Comparison of ENCODE assay signal across 9 cellular contexts in the genomic region with DNA sequence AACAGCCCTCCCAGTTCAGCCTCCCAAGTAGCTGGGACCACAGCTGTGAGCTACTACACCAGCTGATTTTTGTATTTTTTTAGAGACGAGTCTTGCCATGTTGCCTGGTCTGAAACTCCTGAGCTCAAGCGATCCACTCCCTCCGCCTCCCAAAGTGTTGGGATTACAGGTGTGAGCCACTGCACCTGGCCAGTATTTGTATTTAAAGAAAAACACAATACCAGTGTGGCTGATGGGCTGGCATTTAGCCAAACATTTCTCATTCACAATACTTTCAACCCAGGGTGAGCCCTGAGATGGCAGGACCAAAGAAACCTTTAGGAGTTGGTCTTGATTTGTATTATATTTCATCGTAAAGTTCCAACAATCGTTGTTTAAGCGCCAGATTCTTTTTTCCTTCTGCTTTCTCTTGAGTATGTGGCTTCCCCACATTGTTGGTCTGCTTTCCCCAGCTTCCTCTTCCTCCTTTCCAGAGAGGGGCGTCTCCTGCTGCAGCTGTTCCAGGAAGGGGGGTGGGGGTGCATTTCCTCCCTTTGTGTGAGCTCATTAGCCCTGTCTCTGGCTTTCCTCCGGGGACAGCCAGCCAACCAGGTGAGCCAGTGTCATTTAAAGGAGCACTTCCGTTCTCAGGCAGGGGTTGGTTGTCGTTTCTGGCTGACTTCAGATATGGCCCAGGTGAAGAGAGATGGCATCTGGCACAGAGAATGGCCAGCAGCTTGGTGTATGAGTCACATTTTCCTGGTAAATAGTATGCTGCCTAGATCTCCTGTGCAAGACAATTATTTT.
DNase-seq lines count a peak whose midpoint lies in the region; ATAC-seq and FAIRE-seq lines count a peak whose summit lies in the region.
"Had no signal": no experiment of that assay in that cellular context is flagged by ENCODE, and none has a peak within 500 bp of the region (broad histone marks: within the 10 kb centered on the region; RNA-seq: fewer than 3 reads in every experiment).

No MANE protein-coding gene starts in this region.

- peak overlapping the region; percentile 25 for H3K27ac ChIP-seq in iPS-20b (ENCODE audit: low read length)

- FAIRE-seq in GM18507 (lab: Jason Lieb, UNC) = peak; percentile 62
- FAIRE-seq: astrocyte had no signal

- peaks cover 5% of the 10 kb centered on the region; the same call in 1 of the 2 replicates for H3K4me1 ChIP-seq in iPS-20b (ENCODE audit: insufficient read depth, low read length)

- H3K27me3 Mint-ChIP-seq in activated T-cell treated with anti-CD3 and anti-CD28 coated beads, Interleukin-2, amount 50 U/mL, for 72 hours (ENCODE audit: low read depth) = no peaks in the 10 kb centered on the region

- peaks cover 3 to 5% of the 10 kb centered on the region in 2 donors for H3K9me3 Mint-ChIP-seq in activated T-cell treated with anti-CD3 and anti-CD28 coated beads, Interleukin-2, amount 50 U/mL, for 72 hours

- peaks cover 19% of the 10 kb centered on the region for H3K9me3 ChIP-seq in iPS-20b (ENCODE audit: insufficient read depth, low read depth, low read length)

- no peak overlapping the region for H3K4me3 ChIP-seq in iPS-20b (ENCODE audit: low read length)

- ATAC-seq in activated T-cell treated with anti-CD3 and anti-CD28 coated beads, Interleukin-2, amount 50 U/mL, for 72 hours (replicated peaks in 1 of 2) = peak; percentile 13 to 18
- no peak for ATAC-seq in HG03460 (IDR thresholded peaks at IDR 0.05; ENCODE audit: unreplicated experiment)
- ATAC-seq in HG02840 (IDR thresholded peaks at IDR 0.05; ENCODE audit: low FRiP score, unreplicated experiment) = no peak
- no peak for ATAC-seq in GM21786 (IDR thresholded peaks at IDR 0.05; ENCODE audit: unreplicated experiment)

- H3K27me3 ChIP-seq in iPS-20b (ENCODE audit: insufficient read depth, low read length) = no peaks in the 10 kb centered on the region

- peaks cover 4 to 6% of the 10 kb centered on the region in 2 donors for H3K36me3 Mint-ChIP-seq in activated T-cell treated with anti-CD3 and anti-CD28 coated beads, Interleukin-2, amount 50 U/mL, for 72 hours (ENCODE audit: insufficient read depth in 2 of 2)

- peak overlapping the region; percentile 30 to 64 for H3K4me3 Mint-ChIP-seq in activated T-cell treated with anti-CD3 and anti-CD28 coated beads, Interleukin-2, amount 50 U/mL, for 72 hours

- H3K36me3 ChIP-seq in iPS-20b (ENCODE audit: insufficient read depth, low read depth, low read length) = 0 out of 2 replicates have a peak, but pooled peaks cover 3% of the 10 kb centered on the region

- peak overlapping the region; percentile 49; the same call in 1 of the 2 replicates for H3K9ac ChIP-seq in iPS-20b (ENCODE audit: low read depth, low read length)

- DNase-seq in GM18507 (ENCODE audit: extremely low spot score, insufficient read length, low read depth) (no peak), NCI-H510A treated with DMSO at 0.1 percent for 48 hours (lab: John Stamatoyannopoulos, UW) (peak; percentile 100)
- DNase-seq in activated T-cell treated with anti-CD3 and anti-CD28 coated beads, Interleukin-2, amount 50 U/mL, for 72 hours = peak; percentile 2 to 8
- DNase-seq in stimulated activated CD8-positive, alpha-beta memory T cell treated with anti-CD3 and anti-CD28 coated beads, Interleukin-4, amount 100 ng/mL, for 48 hours = peak; percentile 24

- H3K27ac Mint-ChIP-seq in activated T-cell treated with anti-CD3 and anti-CD28 coated beads, Interleukin-2, amount 50 U/mL, for 72 hours = peak overlapping the region; percentile 54

- peaks cover 16% of the 10 kb centered on the region for H3K4me1 Mint-ChIP-seq in activated T-cell treated with anti-CD3 and anti-CD28 coated beads, Interleukin-2, amount 50 U/mL, for 72 hours (ENCODE audit: low read depth)

Comparison
In these comparisons a context has a peak if more than half of its experiments do, and no peak if none do; other contexts are left out.
1. ATAC-seq: peak in activated T-cell treated with anti-CD3 and anti-CD28 coated beads, Interleukin-2, amount 50 U/mL, for 72 hours (2 of 2); none in HG03460 (single experiment), HG02840 (single experiment) and GM21786 (single experiment).